In genomic region chr2:101942846-101943245, GRCh38 we compare ENCODE assay signal across 31 cellular contexts. TPM values are rescaled to one million over a fixed set of nuclear protein-coding genes. Genes with fewer than 3 reads are reported as not detected.
"Had no signal": no experiment of that assay in that cellular context is flagged by ENCODE, and none has a peak within 500 bp of the region (broad histone marks: within the 10 kb centered on the region; RNA-seq: fewer than 3 reads in every experiment).

No MANE protein-coding gene starts in this region.

- H3K27me3 Mint-ChIP-seq: stimulated activated memory B cell treated with anti-CD40 and anti-IgM and Interleukin-4, amounts not matched to agents 10 μg/mL and 1 μg/mL and 100 μg/mL, for 72 hours had no signal

- DNase-seq: naive thymus-derived CD8-positive, alpha-beta T cell; nephron progenitor cell; nucleus accumbens; pancreas; right cardiac atrium; right lobe of liver; spleen; stimulated activated CD4-positive, alpha-beta T cell treated with anti-CD3 and anti-CD28 coated beads, Interleukin-12 subunit alpha, Interleukin-12 subunit beta, amount 100 ng/mL, for 4 hours; stimulated activated CD4-positive, alpha-beta T cell treated with anti-CD3 and anti-CD28 coated beads, Interleukin-1b, Interleukin-23, amount 100 ng/mL, for 48 hours; stimulated activated CD4-positive, alpha-beta T cell treated with anti-CD3 and anti-CD28 coated beads, Interleukin-4, amount 100 ng/mL, for 1 hour; stimulated activated CD4-positive, alpha-beta T cell treated with anti-CD3 and anti-CD28 coated beads, Interleukin-4, amount 100 ng/mL, for 4 hours; stimulated activated CD8-positive, alpha-beta memory T cell treated with anti-CD3 and anti-CD28 coated beads, Interleukin-4, amount 100 ng/mL, for 48 hours; stimulated activated naive CD4-positive, alpha-beta T cell; stimulated activated naive CD8-positive, alpha-beta T cell treated with anti-CD3 and anti-CD28 coated beads, Interleukin-15, amount 100 ng/mL, for 72 hours; stimulated activated naive CD8-positive, alpha-beta T cell treated with anti-CD3 and anti-CD28 coated beads, Interleukin-15, Interleukin-2, amounts not matched to agents 100 U/mL and 50 U/mL, for 24 hours; substantia nigra; thyroid gland; trophoblast cell; upper lobe of left lung had no signal

- H3K4me1 Mint-ChIP-seq: naive thymus-derived CD8-positive, alpha-beta T cell; stimulated activated memory B cell treated with anti-CD40 and anti-IgM and Interleukin-4, amounts not matched to agents 10 μg/mL and 1 μg/mL and 100 μg/mL, for 72 hours; stimulated activated naive CD8-positive, alpha-beta T cell treated with anti-CD3 and anti-CD28 coated beads, Interleukin-15, amount 100 ng/mL, for 72 hours had no signal

- H3K27me3 ChIP-seq: neutrophil, pancreas, right lobe of liver, spleen, thyroid gland, tibial nerve, upper lobe of left lung, vagina had no signal

- H3K4me1 ChIP-seq: pancreas, prostate gland, right lobe of liver, spleen, thyroid gland, tibial nerve, upper lobe of left lung, vagina had no signal

- H3K27ac ChIP-seq: neutrophil, pancreas, prostate gland, right lobe of liver, skin epidermis, spleen, thoracic aorta, thyroid gland, tibial nerve, upper lobe of left lung, vagina had no signal

- H3K4me3 ChIP-seq: pancreas, prostate gland, right lobe of liver, skin epidermis, smooth muscle cell, spleen, thoracic aorta, thyroid gland, tibial nerve, upper lobe of left lung, vagina had no signal

- ATAC-seq: naive thymus-derived CD8-positive, alpha-beta T cell; natural killer cell treated with Interleukin-12 subunit alpha and Interleukin-12 subunit beta and Interleukin-15 and Interleukin-18, amount 100 ng/mL, for 72 hours; pancreas; right cardiac atrium; right lobe of liver; stimulated activated memory B cell treated with anti-CD40 and anti-IgM and Interleukin-4, amounts not matched to agents 10 μg/mL and 1 μg/mL and 100 μg/mL, for 72 hours; stimulated activated naive CD8-positive, alpha-beta T cell treated with anti-CD3 and anti-CD28 coated beads, Interleukin-15, amount 100 ng/mL, for 72 hours; stimulated activated naive CD8-positive, alpha-beta T cell treated with anti-CD3 and anti-CD28 coated beads, Interleukin-15, Interleukin-2, amounts not matched to agents 100 U/mL and 50 U/mL, for 24 hours had no signal

- H3K4me3 Mint-ChIP-seq: naive thymus-derived CD8-positive, alpha-beta T cell; natural killer cell treated with Interleukin-12 subunit alpha and Interleukin-12 subunit beta and Interleukin-15 and Interleukin-18, amount 100 ng/mL, for 72 hours; nephron progenitor cell; neural crest cell; stimulated activated memory B cell treated with anti-CD40 and anti-IgM and Interleukin-4, amounts not matched to agents 10 μg/mL and 1 μg/mL and 100 μg/mL, for 72 hours; stimulated activated naive CD8-positive, alpha-beta T cell treated with anti-CD3 and anti-CD28 coated beads, Interleukin-15, amount 100 ng/mL, for 72 hours had no signal

- H3K36me3 ChIP-seq: neutrophil, pancreas, prostate gland, right lobe of liver, spleen, thoracic aorta, thyroid gland, tibial nerve, upper lobe of left lung, vagina had no signal

- H3K27ac Mint-ChIP-seq: naive thymus-derived CD8-positive, alpha-beta T cell; natural killer cell treated with Interleukin-12 subunit alpha and Interleukin-12 subunit beta and Interleukin-15 and Interleukin-18, amount 100 ng/mL, for 72 hours; nephron progenitor cell; stimulated activated memory B cell treated with anti-CD40 and anti-IgM and Interleukin-4, amounts not matched to agents 10 μg/mL and 1 μg/mL and 100 μg/mL, for 72 hours; stimulated activated naive CD8-positive, alpha-beta T cell treated with anti-CD3 and anti-CD28 coated beads, Interleukin-15, amount 100 ng/mL, for 72 hours had no signal

- H3K9me3 ChIP-seq: neutrophil, pancreas, prostate gland, right lobe of liver, thoracic aorta, thyroid gland, vagina had no signal

RNA-seq across cellular contexts. Expression of gene IL1R2, which starts 48.9 kb away (rescaled TPM):
- total RNA-seq: naive thymus-derived CD8-positive, alpha-beta T cell; natural killer cell treated with Interleukin-12 subunit alpha and Interleukin-12 subunit beta and Interleukin-15 and Interleukin-18, amount 100 ng/mL, for 72 hours; neural crest cell; osteocyte; temporal lobe had no signal
- polyA plus RNA-seq: naive thymus-derived CD8-positive, alpha-beta T cell had no signal
